In genomic region chr5:175885813-175886212, GRCh38 we compare ENCODE assay signal across 20 cellular contexts. TPM values are rescaled to one million over a fixed set of nuclear protein-coding genes. Genes with fewer than 3 reads are reported as not detected.
DNase-seq lines count a peak whose midpoint lies in the region; ATAC-seq, FAIRE-seq and TF ChIP-seq lines count a peak whose summit lies in the region.
"Had no signal": no experiment of that assay in that cellular context is flagged by ENCODE, and none has a peak within 500 bp of the region (broad histone marks: within the 10 kb centered on the region; RNA-seq: fewer than 3 reads in every experiment).

No MANE protein-coding gene starts in this region.

- ATAC-seq in HG02973 (IDR thresholded peaks at IDR 0.05; ENCODE audit: unreplicated experiment) (no peak), omental fat pad (ENCODE audit: low FRiP score) (no peak), GM19463 (IDR thresholded peaks at IDR 0.05; ENCODE audit: unreplicated experiment) (no peak)

- H3K79me2 ChIP-seq in astrocyte (ENCODE audit: insufficient read depth, low read length): no peaks in the 10 kb centered on the region

- no peaks in the 10 kb centered on the region for H3K27me3 ChIP-seq in astrocyte (ENCODE audit: insufficient read depth, low read length)
- H3K27me3 ChIP-seq: ovary, tibial nerve had no signal

- H2AFZ ChIP-seq in astrocyte (ENCODE audit: low read depth, low read length): no peak overlapping the region

- no peaks in the 10 kb centered on the region for H3K4me1 ChIP-seq in astrocyte (ENCODE audit: insufficient read depth, low read length)
- H3K4me1 ChIP-seq: tibial nerve had no signal

- H3K4me1 Mint-ChIP-seq in astrocyte (ENCODE audit: low read depth, unreplicated experiment): peaks cover 6% of the 10 kb centered on the region
- H3K4me1 Mint-ChIP-seq: activated naive CD4-positive, alpha-beta T cell treated with anti-CD3 and anti-CD28 coated beads, Interleukin-2, amount 50 U/mL, for 24 hours; CD8-positive, alpha-beta memory T cell had no signal

- H3K36me3 ChIP-seq in astrocyte (ENCODE audit: insufficient read depth, low read length): no peaks in the 10 kb centered on the region
- H3K36me3 ChIP-seq: ovary, tibial nerve had no signal

- FAIRE-seq in astrocyte (lab: Jason Lieb, UNC) (no peak), urothelium cell line (lab: Jason Lieb, UNC) (no peak)

- peaks cover 25% of the 10 kb centered on the region for H3K27me3 Mint-ChIP-seq in astrocyte (ENCODE audit: low read depth, unreplicated experiment)

- H3K27ac ChIP-seq in astrocyte (ENCODE audit: low read depth, low read length): no peak overlapping the region
- H3K27ac ChIP-seq: ovary, tibial nerve had no signal

- peaks cover 6% of the 10 kb centered on the region for H3K9me3 Mint-ChIP-seq in astrocyte (ENCODE audit: unreplicated experiment)
- H3K9me3 Mint-ChIP-seq: activated naive CD4-positive, alpha-beta T cell treated with anti-CD3 and anti-CD28 coated beads, Interleukin-2, amount 50 U/mL, for 24 hours; CD8-positive, alpha-beta memory T cell had no signal

- no peak overlapping the region for H3K27ac Mint-ChIP-seq in astrocyte (ENCODE audit: unreplicated experiment)
- H3K27ac Mint-ChIP-seq: activated naive CD4-positive, alpha-beta T cell treated with anti-CD3 and anti-CD28 coated beads, Interleukin-2, amount 50 U/mL, for 24 hours; CD8-positive, alpha-beta memory T cell had no signal

- H3K9me3 ChIP-seq in astrocyte (ENCODE audit: insufficient read depth, low read depth, low read length): no peaks in the 10 kb centered on the region
- H3K9me3 ChIP-seq: ovary had no signal

- H3K4me3 Mint-ChIP-seq in astrocyte (ENCODE audit: unreplicated experiment): no peak overlapping the region
- H3K4me3 Mint-ChIP-seq: activated naive CD4-positive, alpha-beta T cell treated with anti-CD3 and anti-CD28 coated beads, Interleukin-2, amount 50 U/mL, for 24 hours; CD8-positive, alpha-beta memory T cell had no signal

- TF ChIP-seq CTCF in astrocyte (IDR thresholded peaks at IDR 0.05; ENCODE audit: insufficient read depth, low read depth, low read length) (no peak), omental fat pad (IDR thresholded peaks at IDR 0.05) (no peak)

- H3K9ac ChIP-seq in astrocyte (ENCODE audit: low read length): no peak overlapping the region

- H3K36me3 Mint-ChIP-seq in astrocyte (ENCODE audit: low read depth, unreplicated experiment): peaks cover 6% of the 10 kb centered on the region

- DNase-seq in NCI-H2196 (lab: John Stamatoyannopoulos, UW; ENCODE audit: unreplicated experiment) (peak; percentile 34), NCI-H2196 treated with DMSO at 0.1 percent for 48 hours (lab: John Stamatoyannopoulos, UW; ENCODE audit: unreplicated experiment) (no peak), NCI-H1694 (lab: John Stamatoyannopoulos, UW) (peak; percentile 59), astrocyte (ENCODE audit: low read depth) (peak; percentile 5), urothelium cell line (ENCODE audit: low spot score) (peak; percentile 62), omental fat pad (ENCODE audit: low spot score) (no peak)
- DNase-seq: activated CD4-positive, alpha-beta T cell treated with anti-CD3 and anti-CD28 coated beads for 4 hours; CD8-positive, alpha-beta memory T cell; effector CD8-positive, alpha-beta T cell; midbrain; NCI-H1417 treated with DMSO at 0.1 percent for 48 hours; NCI-H748 treated with DMSO at 0.1 percent for 48 hours; ovary had no signal

- no peaks in the 10 kb centered on the region for H4K20me1 ChIP-seq in astrocyte (ENCODE audit: insufficient read depth, low read length)

- no peak overlapping the region for H3K4me2 ChIP-seq in astrocyte (ENCODE audit: low read length)

- H3K4me3 ChIP-seq in astrocyte (ENCODE audit: insufficient read depth, low read depth, low read length): no peak overlapping the region
- H3K4me3 ChIP-seq: ovary, tibial nerve had no signal

RNA-seq across cellular contexts. Expression of gene CPLX2, which starts 14.4 kb away (rescaled TPM):
- total RNA-seq in astrocyte (0.05 TPM in 1 of 2 replicates, not detected in the other), omental fat pad (not detected)
- total RNA-seq: cardiac septum; CD8-positive, alpha-beta memory T cell; skeletal muscle tissue; T-helper 2 cell treated with Interferon-gamma antibody and Interleukin-4, amounts not matched to agents 100 ng/mL and 5 ng/mL, for 36 hours; tibial nerve had no signal

Comparison
In these comparisons a context has a peak if more than half of its experiments do, and no peak if none do; other contexts are left out.
1. DNase-seq: peak in NCI-H2196 (single experiment), NCI-H1694 (single experiment), astrocyte (single experiment) and urothelium cell line (single experiment); none in NCI-H2196 treated with DMSO at 0.1 percent for 48 hours (single experiment) and omental fat pad (single experiment).